In genomic region chr6:66048684-66049474, GRCh38 we compare ENCODE assay signal across 1 cellular context.
TF ChIP-seq lines count a peak whose summit lies in the region.

No MANE protein-coding gene starts in this region.

TF ChIP-seq in GM12878, 131 proteins besides CTCF, POLR2A, EP300 and RAD21 (continued from another document):
- TF ChIP-seq CEBPZ (IDR thresholded peaks at IDR 0.05; ENCODE audit: low read depth, low read length) (no peak), FOXK2 (IDR thresholded peaks at IDR 0.05) (no peak), BACH1 (IDR thresholded peaks at IDR 0.05; ENCODE audit: borderline replicate concordance) (no peak), SIX5 (IDR thresholded peaks at IDR 0.05; ENCODE audit: low read depth, low read length, severe bottlenecking) (no peak), ATF3 (IDR thresholded peaks at IDR 0.05; ENCODE audit: borderline replicate concordance, extremely low read depth, low read depth, low read length) (no peak), RELA (IDR thresholded peaks at IDR 0.05; ENCODE audit: borderline replicate concordance, partially characterized antibody) (no peak), ZNF274 (IDR thresholded peaks at IDR 0.05; ENCODE audit: insufficient read depth, insufficient read length) (no peak), SMC3 (IDR thresholded peaks at IDR 0.05; ENCODE audit: borderline replicate concordance, low read length) (no peak), WRNIP1 (IDR thresholded peaks at IDR 0.05; ENCODE audit: borderline replicate concordance, low read depth, low read length) (no peak), BCLAF1 (IDR thresholded peaks at IDR 0.05) (no peak), USF1 (IDR thresholded peaks at IDR 0.05; ENCODE audit: borderline replicate concordance, extremely low read length, insufficient read depth, low read depth, low read length) (no peak), SMAD5 (IDR thresholded peaks at IDR 0.05; ENCODE audit: low read depth) (no peak), POLR2AphosphoS2 (IDR thresholded peaks at IDR 0.05; ENCODE audit: low read depth, low read length) (no peak), SREBF2 (IDR thresholded peaks at IDR 0.05; ENCODE audit: low read length) (no peak), RCOR1 (conservative IDR thresholded peaks at IDR 0.05; ENCODE audit: low read depth, low read length) (no peak), DPF2 (IDR thresholded peaks at IDR 0.05) (no peak), LARP7 (IDR thresholded peaks at IDR 0.05) (no peak), TCF12 (IDR thresholded peaks at IDR 0.05; ENCODE audit: low read depth, low read length) (no peak), BRCA1 (IDR thresholded peaks at IDR 0.05; ENCODE audit: low read depth, low read length) (no peak), HDAC6 (IDR thresholded peaks at IDR 0.05; ENCODE audit: unreplicated experiment) (no peak), ETV6 (conservative IDR thresholded peaks at IDR 0.05 in 1 of 2, IDR thresholded peaks at IDR 0.05 in 1 of 2; ENCODE audit: borderline replicate concordance in 1 of 2, low read depth in 1 of 2) (no peak), TARDBP (IDR thresholded peaks at IDR 0.05; ENCODE audit: borderline replicate concordance) (no peak), ATF7 (IDR thresholded peaks at IDR 0.05; ENCODE audit: low read depth) (0 out of 2 replicates have a peak, but pooled peaks have one; percentile 37), GATAD2B (conservative IDR thresholded peaks at IDR 0.05; ENCODE audit: low read depth) (no peak), STAT3 (IDR thresholded peaks at IDR 0.05; ENCODE audit: low read depth, low read length) (no peak), MTA2 (IDR thresholded peaks at IDR 0.05; ENCODE audit: low read depth) (peak; percentile 60), NFXL1 (IDR thresholded peaks at IDR 0.05; ENCODE audit: borderline replicate concordance) (no peak), BCL11A (IDR thresholded peaks at IDR 0.05; ENCODE audit: low read depth, low read length) (no peak), CUX1 (IDR thresholded peaks at IDR 0.05; ENCODE audit: insufficient replicate concordance, low read depth, low read length) (no peak), IRF5 (IDR thresholded peaks at IDR 0.05; ENCODE audit: borderline replicate concordance) (no peak), ELK1 (IDR thresholded peaks at IDR 0.05; ENCODE audit: low read depth, low read length) (no peak), PML (IDR thresholded peaks at IDR 0.05; ENCODE audit: low read length) (no peak), JUNB (IDR thresholded peaks at IDR 0.05) (peak; percentile 49), ZBTB4 (CRISPR knock-in tag; IDR thresholded peaks at IDR 0.05) (no peak), ZNF687 (IDR thresholded peaks at IDR 0.05) (no peak)
